ENCODE assay signal across 8 cellular contexts in the genomic region with DNA sequence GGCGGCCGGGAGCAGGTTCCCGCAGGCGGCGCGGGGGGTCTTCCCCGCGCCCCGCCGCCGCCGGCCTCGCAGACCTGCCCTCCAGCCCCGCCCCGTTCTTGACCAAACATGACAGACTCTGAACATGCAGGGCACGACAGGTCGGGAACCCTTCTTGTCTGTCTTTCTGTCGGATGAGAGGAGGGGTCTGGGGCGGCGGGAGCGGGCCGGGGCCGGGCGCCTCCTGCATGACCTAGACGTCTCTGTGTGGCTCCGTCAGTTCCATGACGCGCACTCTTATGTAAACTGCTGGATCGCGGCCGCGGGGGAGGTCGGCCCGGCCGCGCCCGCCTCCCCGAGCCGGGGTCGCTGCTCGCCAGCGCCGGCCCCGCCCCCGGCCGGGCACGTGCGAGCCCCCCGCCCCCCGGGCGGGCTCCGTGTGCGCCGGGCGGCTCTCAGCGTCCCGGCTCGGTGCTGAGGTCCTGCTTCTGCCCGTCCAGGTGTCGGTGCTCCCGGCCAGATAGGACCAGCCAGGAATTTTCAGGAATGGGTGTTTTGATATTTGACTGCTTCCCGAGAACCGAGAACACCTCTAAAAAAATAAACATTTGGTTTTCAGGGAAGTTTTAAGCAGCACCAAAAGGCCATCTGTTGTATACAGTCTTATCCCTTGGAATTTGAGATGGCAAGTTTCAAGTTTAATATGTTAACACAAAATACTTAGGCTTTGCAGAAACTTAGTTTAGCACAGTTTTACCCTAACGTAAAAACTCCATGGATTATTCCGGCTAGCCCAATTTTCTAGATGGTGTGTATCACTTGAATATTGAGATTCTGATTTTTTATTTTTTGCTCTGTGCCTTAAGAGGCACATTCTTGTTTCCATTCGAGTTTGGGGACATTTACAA. TPM values are rescaled to one million over a fixed set of nuclear protein-coding genes. Genes with fewer than 3 reads are reported as not detected.
DNase-seq lines count a peak whose midpoint lies in the region; ATAC-seq and TF ChIP-seq lines count a peak whose summit lies in the region.

No MANE protein-coding gene starts in this region.

- peaks cover 31% of the 10 kb centered on the region for H3K4me1 Mint-ChIP-seq in activated CD4-positive, alpha-beta T cell treated with anti-CD3 and anti-CD28 coated beads for 36 hours

- no peaks in the 10 kb centered on the region for H3K27me3 Mint-ChIP-seq in activated CD4-positive, alpha-beta T cell treated with anti-CD3 and anti-CD28 coated beads for 36 hours

- H3K4me3 Mint-ChIP-seq in activated CD4-positive, alpha-beta T cell treated with anti-CD3 and anti-CD28 coated beads for 36 hours = peak overlapping the region; percentile 90

- TF ChIP-seq CTCF in AG09309 (IDR thresholded peaks at IDR 0.05; ENCODE audit: control insufficient read depth, insufficient read depth, low read depth, low read length, missing control alignments) = no peak
- TF ChIP-seq CTCF in choroid plexus epithelial cell (conservative IDR thresholded peaks at IDR 0.05; ENCODE audit: low read depth, low read length) = no peak

- CTCF ChIA-PET in activated CD4-positive, alpha-beta T cell treated with anti-CD3 and anti-CD28 coated beads for 36 hours (lab: Charles Lee) = no interaction called here

- POLR2A ChIA-PET in activated CD4-positive, alpha-beta T cell treated with anti-CD3 and anti-CD28 coated beads for 36 hours (lab: Charles Lee) = no interaction called here

- ATAC-seq in GM19025 (IDR thresholded peaks at IDR 0.05; ENCODE audit: low read depth, unreplicated experiment) = peak; percentile 37
- ATAC-seq in HG03280 (IDR thresholded peaks at IDR 0.05; ENCODE audit: unreplicated experiment) = peak; percentile 54
- peak; percentile 49 for ATAC-seq in activated CD4-positive, alpha-beta T cell treated with anti-CD3 and anti-CD28 coated beads for 36 hours

- peak overlapping the region; percentile 74 for H3K4me3 ChIP-seq in AG09309 (ENCODE audit: control insufficient read depth, low read depth, low read length)
- peak overlapping the region; percentile 97 for H3K4me3 ChIP-seq in choroid plexus epithelial cell (ENCODE audit: low read depth, low read length)

- peak overlapping the region; percentile 100 for H3K27ac ChIP-seq in layer of hippocampus (ENCODE audit: low read depth, low read length)

- DNase-seq in AG09309 (ENCODE audit: low read depth) (peak; percentile 63), NCI-H446 (lab: John Stamatoyannopoulos, UW) (peak; percentile 86 to 87), choroid plexus epithelial cell (ENCODE audit: low read depth) (peak; percentile 90)
- peak; percentile 86 for DNase-seq in activated CD4-positive, alpha-beta T cell treated with anti-CD3 and anti-CD28 coated beads for 36 hours
- peak; percentile 42 to 74 (median 69) for DNase-seq in stimulated activated CD4-positive, alpha-beta T cell treated with anti-CD3 and anti-CD28 coated beads, Interleukin-1b, Interleukin-23, amount 100 ng/mL, for 24 hours (ENCODE audit: low read depth in 4 of 4, low spot score in 1 of 4)

- peak overlapping the region; percentile 97 for H3K27ac Mint-ChIP-seq in activated CD4-positive, alpha-beta T cell treated with anti-CD3 and anti-CD28 coated beads for 36 hours

- no peaks in the 10 kb centered on the region for H3K9me3 Mint-ChIP-seq in activated CD4-positive, alpha-beta T cell treated with anti-CD3 and anti-CD28 coated beads for 36 hours (ENCODE audit: low read depth)

- peaks cover 2% of the 10 kb centered on the region for H3K36me3 Mint-ChIP-seq in activated CD4-positive, alpha-beta T cell treated with anti-CD3 and anti-CD28 coated beads for 36 hours (ENCODE audit: low read depth)

- intact Hi-C loops in activated CD4-positive, alpha-beta T cell treated with anti-CD3 and anti-CD28 coated beads for 36 hours (cut with DNase I, micrococcal nuclease) = loop anchor here (1.0 to 10.0 kb wide), 15 partner anchors 17 to 392 kb away; a partner anchor contains a TSS

- no peaks in the 10 kb centered on the region for H3K27me3 ChIP-seq in layer of hippocampus (ENCODE audit: control insufficient read depth, insufficient read depth, low read length)

RNA-seq across cellular contexts. Expression of a gene that starts 0.7 kb away (rescaled TPM):
- 10 to 100 TPM; 15.1 to 15.3 TPM for total RNA-seq in activated CD4-positive, alpha-beta T cell treated with anti-CD3 and anti-CD28 coated beads for 36 hours

RNA-seq across cellular contexts. Expression of a gene that starts 21.3 kb away (rescaled TPM):
- 10 to 100 TPM; 21.6 to 27.1 TPM for total RNA-seq in activated CD4-positive, alpha-beta T cell treated with anti-CD3 and anti-CD28 coated beads for 36 hours

Comparison
In these comparisons a context has a peak if more than half of its experiments do, and no peak if none do; other contexts are left out.
1. Peak in every context shown above with its lines: DNase-seq, ATAC-seq, H3K4me3 ChIP-seq and H3K27ac ChIP-seq.